In the genomic region with DNA sequence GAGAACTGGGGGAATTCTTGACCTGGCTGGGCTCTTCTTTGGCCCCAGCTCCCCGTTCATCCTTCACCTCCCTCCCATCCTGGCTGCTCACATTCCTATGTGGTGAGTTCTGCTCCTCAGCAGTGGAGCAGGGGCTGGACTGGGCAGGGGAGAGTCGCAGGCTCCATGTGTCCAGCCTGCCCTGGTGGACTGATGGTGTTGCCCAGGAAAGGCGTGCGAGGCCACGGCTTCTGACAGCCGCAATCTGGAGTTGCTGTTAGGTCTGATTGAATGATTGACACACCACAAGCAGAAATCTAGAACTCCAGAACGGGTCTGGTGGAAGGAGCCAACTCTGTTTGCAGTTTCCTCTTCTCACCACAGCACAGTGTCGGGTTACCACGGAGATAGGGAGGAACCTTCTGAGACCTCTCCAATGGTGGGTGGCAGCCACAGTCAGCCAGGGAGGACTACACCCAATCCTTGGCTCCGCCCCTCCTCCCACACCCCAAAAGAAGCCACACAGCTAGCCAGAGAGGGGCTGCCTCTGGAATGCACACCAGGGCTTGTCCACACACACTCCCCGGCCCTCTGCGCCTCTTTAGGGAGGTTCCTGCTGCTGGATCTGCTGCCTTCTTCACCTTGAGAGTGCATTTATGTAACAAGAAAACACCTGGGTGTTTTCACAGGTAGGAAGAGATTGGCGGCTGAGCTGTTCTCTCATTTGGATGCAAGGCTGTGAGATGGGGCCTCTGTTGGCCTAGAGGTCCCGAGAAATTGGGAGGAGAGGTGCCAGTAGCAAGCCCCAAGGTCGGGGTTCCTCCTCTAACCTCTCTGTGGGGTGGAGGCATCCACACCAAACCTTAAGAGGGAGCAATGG, we compare ENCODE assay signal across 8 cellular contexts.
A peak's percentile ranks its signal among the peaks of the same experiment; 100 is the strongest.
DNase-seq lines count a peak whose midpoint lies in the region; ATAC-seq and TF ChIP-seq lines count a peak whose summit lies in the region.

No MANE protein-coding gene starts in this region.

- H3K27me3 ChIP-seq in GM06990 (replicated peaks; ENCODE audit: control insufficient read depth, insufficient read depth, low read length) (no peaks in the 10 kb centered on the region), muscle layer of colon (ENCODE audit: control insufficient read depth in 1 of 2, insufficient read depth in 2 of 2, low read length in 2 of 2) (no peaks in the 10 kb centered on the region)

- H3K9ac ChIP-seq in muscle layer of colon (ENCODE audit: low read length) = no peak overlapping the region

- peak; percentile 77 for ATAC-seq in stimulated activated naive CD8-positive, alpha-beta T cell treated with anti-CD3 and anti-CD28 coated beads, Interleukin-15, Interleukin-2, amounts not matched to agents 100 U/mL and 50 U/mL, for 24 hours

- peak overlapping the region; percentile 59 for H3K27ac ChIP-seq in muscle layer of colon (ENCODE audit: low read depth, low read length)

- H3K9me3 ChIP-seq in muscle layer of colon (ENCODE audit: low read length) = no peaks in the 10 kb centered on the region

- peaks cover 48% of the 10 kb centered on the region for H3K4me1 ChIP-seq in muscle layer of colon (ENCODE audit: insufficient read depth, low read length)

- peak; percentile 4 for TF ChIP-seq CTCF in GM06990 (IDR thresholded peaks at IDR 0.05; ENCODE audit: insufficient read depth, low read length, poor library complexity, severe bottlenecking)

- DNase-seq in GM06990 (ENCODE audit: extremely low read depth, insufficient read length) = peak; percentile 71
- DNase-seq in GOT3 (lab: John Stamatoyannopoulos, UW) = peak; percentile 37
- peak; percentile 30 for DNase-seq in KG1 (lab: John Stamatoyannopoulos, UW)
- DNase-seq in activated CD4-positive, alpha-beta T cell treated with anti-CD3 and anti-CD28 coated beads, Interleukin-2, amount 50 U/mL, for 4 hours = peak; percentile 80 to 83
- DNase-seq in effector CD8-positive, alpha-beta T cell (lab: John Stamatoyannopoulos, UW) = peak; percentile 57
- peak; percentile 85 for DNase-seq in stimulated activated naive CD8-positive, alpha-beta T cell treated with anti-CD3 and anti-CD28 coated beads, Interleukin-15, Interleukin-2, amounts not matched to agents 100 U/mL and 50 U/mL, for 24 hours
- DNase-seq in NCI-H1694 treated with DMSO at 0.1 percent for 48 hours (lab: John Stamatoyannopoulos, UW) = no peak

- H3K4me3 ChIP-seq in GM06990 (replicated peaks; ENCODE audit: low read depth, low read length) (peak overlapping the region; percentile 49), muscle layer of colon (ENCODE audit: low read depth in 1 of 2, low read length in 2 of 2) (no peak overlapping the region)

- no peaks in the 10 kb centered on the region for H3K36me3 ChIP-seq in GM06990 (ENCODE audit: control insufficient read depth, insufficient read depth, low read length)
- H3K36me3 ChIP-seq in muscle layer of colon (ENCODE audit: insufficient read depth, low read length) = no peaks in the 10 kb centered on the region
